ENCODE assay signal across 1 cellular context in the genomic region with DNA sequence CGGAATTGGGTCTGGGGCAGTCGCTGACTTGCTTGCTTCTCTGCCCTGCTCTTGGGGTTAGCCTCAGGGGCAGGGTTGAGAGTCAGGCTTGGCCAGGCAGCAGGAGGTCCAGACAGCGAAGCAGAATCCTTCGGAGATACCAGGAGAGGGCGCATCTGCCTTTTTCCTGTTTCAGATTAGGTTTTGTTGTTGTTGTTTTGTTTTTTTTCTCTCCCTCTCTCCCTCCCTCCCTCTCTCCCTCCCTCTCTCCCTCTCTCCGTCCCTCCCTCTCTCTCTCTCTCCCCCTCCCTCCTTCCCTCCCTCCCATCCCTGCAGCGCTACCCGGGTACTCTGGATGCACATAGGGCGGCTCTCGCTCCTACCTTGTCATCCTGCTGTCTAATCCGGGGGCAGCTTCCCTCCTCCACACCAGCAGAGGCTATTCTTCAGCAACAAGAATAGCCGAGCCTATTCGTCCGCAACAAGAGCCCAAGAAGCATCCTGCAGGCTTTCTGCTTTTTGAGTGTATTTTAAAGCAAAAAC.
TF ChIP-seq lines count a peak whose summit lies in the region.

No MANE protein-coding gene starts in this region.

TF ChIP-seq in HCT116, 20 proteins besides CTCF, POLR2A, EP300 and RAD21 (continued from another document):
- TF ChIP-seq, protein P1, sequence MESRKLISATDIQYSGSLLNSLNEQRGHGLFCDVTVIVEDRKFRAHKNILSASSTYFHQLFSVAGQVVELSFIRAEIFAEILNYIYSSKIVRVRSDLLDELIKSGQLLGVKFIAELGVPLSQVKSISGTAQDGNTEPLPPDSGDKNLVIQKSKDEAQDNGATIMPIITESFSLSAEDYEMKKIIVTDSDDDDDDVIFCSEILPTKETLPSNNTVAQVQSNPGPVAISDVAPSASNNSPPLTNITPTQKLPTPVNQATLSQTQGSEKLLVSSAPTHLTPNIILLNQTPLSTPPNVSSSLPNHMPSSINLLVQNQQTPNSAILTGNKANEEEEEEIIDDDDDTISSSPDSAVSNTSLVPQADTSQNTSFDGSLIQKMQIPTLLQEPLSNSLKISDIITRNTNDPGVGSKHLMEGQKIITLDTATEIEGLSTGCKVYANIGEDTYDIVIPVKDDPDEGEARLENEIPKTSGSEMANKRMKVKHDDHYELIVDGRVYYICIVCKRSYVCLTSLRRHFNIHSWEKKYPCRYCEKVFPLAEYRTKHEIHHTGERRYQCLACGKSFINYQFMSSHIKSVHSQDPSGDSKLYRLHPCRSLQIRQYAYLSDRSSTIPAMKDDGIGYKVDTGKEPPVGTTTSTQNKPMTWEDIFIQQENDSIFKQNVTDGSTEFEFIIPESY (IDR thresholded peaks at IDR 0.05; ENCODE audit: extremely low read depth, insufficient replicate concordance, low read length) = no peak
- no peak for TF ChIP-seq EZH2phosphoT487 (IDR thresholded peaks at IDR 0.05; ENCODE audit: borderline replicate concordance)
- TF ChIP-seq EGR1 (IDR thresholded peaks at IDR 0.05; ENCODE audit: low read depth) = no peak
- TF ChIP-seq SIN3A (IDR thresholded peaks at IDR 0.05; ENCODE audit: low read depth) = no peak
- TF ChIP-seq TCF7L2 (IDR thresholded peaks at IDR 0.05; ENCODE audit: borderline replicate concordance, extremely low read depth, insufficient read depth, insufficient read length) = no peak
- TF ChIP-seq FOSL1 (IDR thresholded peaks at IDR 0.05; ENCODE audit: low read depth) = no peak
- no peak for TF ChIP-seq CBX3 (IDR thresholded peaks at IDR 0.05; ENCODE audit: low read depth)
- TF ChIP-seq CEBPB (IDR thresholded peaks at IDR 0.05; ENCODE audit: low read depth) = no peak
- TF ChIP-seq POLR2AphosphoS5 (IDR thresholded peaks at IDR 0.05; ENCODE audit: low read depth, low read length) = no peak
- TF ChIP-seq YY1 (IDR thresholded peaks at IDR 0.05; ENCODE audit: extremely low read depth, insufficient replicate concordance, low read depth, low read length) = no peak
- TF ChIP-seq SP1 (IDR thresholded peaks at IDR 0.05; ENCODE audit: low read depth) = no peak
